In genomic region chrX:41470706-41471105, GRCh38 we compare ENCODE assay signal across 9 cellular contexts. TPM values are rescaled to one million over a fixed set of nuclear protein-coding genes. Genes with fewer than 3 reads are reported as not detected.
"Had no signal": no experiment of that assay in that cellular context is flagged by ENCODE, and none has a peak within 500 bp of the region (broad histone marks: within the 10 kb centered on the region; RNA-seq: fewer than 3 reads in every experiment).

No MANE protein-coding gene starts in this region.

- FAIRE-seq: K562 had no signal

- H3K4me3 ChIP-seq: GM23248, K562 had no signal

- ATAC-seq: K562 had no signal

- H2AFZ ChIP-seq: GM23248 had no signal

- DNase-seq: GM23248, GOT3, H7, HCEC 1CT, IMR-90 had no signal

- H3K9ac ChIP-seq: GM23248 had no signal

- H3K27ac ChIP-seq: GM23248, HL-60 had no signal

RNA-seq across cellular contexts. Expression of gene NYX, which starts 23.6 kb away (rescaled TPM):
- total RNA-seq: GM23248, H4, H7, HT1080, IMR-90, K562 had no signal
- polyA plus RNA-seq: GM23248, IMR-90, K562 had no signal
